In the genomic region with DNA sequence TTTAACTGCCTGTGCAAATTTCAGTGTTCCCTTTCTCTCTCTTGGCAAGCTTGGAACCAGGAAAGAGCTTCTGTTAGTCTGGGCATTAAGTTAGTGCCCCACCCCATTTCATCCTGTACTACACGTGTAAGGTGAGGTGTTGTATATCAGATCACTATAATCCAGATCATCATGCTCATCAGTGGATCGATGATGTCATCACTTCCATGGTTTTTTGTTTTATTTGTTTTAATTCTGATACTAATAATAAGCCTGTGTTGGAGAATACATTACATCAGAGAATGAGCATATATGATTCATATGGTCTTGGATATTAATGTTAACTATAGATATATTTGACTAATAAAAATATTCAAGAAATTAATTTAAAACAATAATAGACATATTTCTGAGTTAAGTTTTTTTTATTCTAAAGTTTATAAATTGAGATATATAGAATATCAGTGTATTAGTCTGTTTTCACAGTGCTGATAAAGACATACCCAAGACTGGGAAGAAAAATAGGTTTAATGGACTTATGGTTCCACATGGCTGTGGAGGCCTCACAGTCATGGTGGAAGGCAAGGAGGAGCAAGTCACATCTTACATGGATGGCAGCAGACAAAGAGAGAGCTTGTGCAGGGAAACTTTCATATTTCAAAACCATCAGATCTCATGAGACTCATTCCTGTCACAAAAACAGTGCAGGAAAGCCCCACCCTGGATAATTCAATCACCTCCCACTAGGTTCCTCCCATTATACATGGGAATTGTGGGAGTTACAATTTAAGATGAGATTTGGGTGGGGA, we compare ENCODE assay signal across 15 cellular contexts.
DNase-seq lines count a peak whose midpoint lies in the region; ATAC-seq, FAIRE-seq and TF ChIP-seq lines count a peak whose summit lies in the region.
"Had no signal": no experiment of that assay in that cellular context is flagged by ENCODE, and none has a peak within 500 bp of the region (broad histone marks: within the 10 kb centered on the region; RNA-seq: fewer than 3 reads in every experiment).

No MANE protein-coding gene starts in this region.

- no peaks in the 10 kb centered on the region for H3K27me3 ChIP-seq in K562 (ENCODE audit: control insufficient read depth in 2 of 2, insufficient read depth in 2 of 2, low read length in 2 of 2)
- no peaks in the 10 kb centered on the region for H3K27me3 ChIP-seq in small intestine (ENCODE audit: control insufficient read depth in 2 of 2, insufficient read depth in 2 of 2, low read length in 2 of 2)
- H3K27me3 ChIP-seq: BLaER1 had no signal

- no peak overlapping the region for H3K9ac ChIP-seq in K562 (ENCODE audit: insufficient read depth in 1 of 2, low read depth in 2 of 2, low read length in 2 of 2)
- H3K9ac ChIP-seq: BLaER1 had no signal

- H3K79me2 ChIP-seq in K562 (ENCODE audit: control insufficient read depth, insufficient read depth, low read length) = no peaks in the 10 kb centered on the region

- WGBS in K562 (ENCODE audit: insufficient coverage, low coverage, missing lambda C conversion rate) = 6% methylated on average over 2 of the region's 2 CpGs
- 87 to 90% (median 88%) methylated on average over 2 of the region's 2 CpGs for WGBS in small intestine, 3 donors

- no peaks in the 10 kb centered on the region for H3K9me1 ChIP-seq in K562 (ENCODE audit: control insufficient read depth, insufficient read depth, low read length)

- H3K4me1 ChIP-seq in K562 (replicated peaks in 1 of 2; ENCODE audit: control insufficient read depth in 2 of 2, insufficient read depth in 2 of 2, low read length in 2 of 2) = no peaks in the 10 kb centered on the region
- H3K4me1 ChIP-seq in small intestine (ENCODE audit: control insufficient read depth in 2 of 2, insufficient read depth in 1 of 2, low read depth in 1 of 2, low read length in 1 of 2) = no peaks in the 10 kb centered on the region
- H3K4me1 ChIP-seq: BLaER1 had no signal

- H2AFZ ChIP-seq in K562 (ENCODE audit: low read depth, low read length) = no peak overlapping the region

- peaks cover 2% of the 10 kb centered on the region; the same call in 1 of the 2 replicates for H3K9me3 ChIP-seq in K562 (replicated peaks; ENCODE audit: control insufficient read depth, insufficient read depth, low read depth, low read length)
- no peaks in the 10 kb centered on the region for H3K9me3 ChIP-seq in small intestine (ENCODE audit: control insufficient read depth, low read depth)

- BruUV-seq in K562 (replicated peaks; lab: Mats Ljungman, UMichigan) = no TSS peak

- FAIRE-seq in A204.1 (lab: Jason Lieb, UNC) = peak; percentile 61
- FAIRE-seq in D721Med (lab: Jason Lieb, UNC) = peak; percentile 66
- FAIRE-seq in K562 (lab: Jason Lieb, UNC) = no peak
- peak; percentile 65 for FAIRE-seq in small intestine (lab: Jason Lieb, UNC)
- FAIRE-seq: GM12878, H1, HTR-8/SVneo had no signal

- CTCF ChIA-PET in K562 (lab: Yijun Ruan, JAX; ENCODE audit: low intra/inter-chr PET ratio) = no interaction called here

- POLR2A ChIA-PET in K562 (lab: Yijun Ruan, JAX) = no interaction called here

- in situ Hi-C loops in K562 (cut with MboI) = no loop called here

- TF ChIP-seq POLR2A in K562 (conservative IDR thresholded peaks at IDR 0.05) = no peak

- no peak for TF ChIP-seq EP300 in K562 (IDR thresholded peaks at IDR 0.05; ENCODE audit: low read length)

- ATAC-seq in K562 = no peak
- ATAC-seq in HG02870 (IDR thresholded peaks at IDR 0.05; ENCODE audit: unreplicated experiment) = no peak
- ATAC-seq: GM12878 had no signal

- TF ChIP-seq CTCF in D721Med (IDR thresholded peaks at IDR 0.05; ENCODE audit: insufficient read depth, missing control alignments) = no peak
- no peak for TF ChIP-seq CTCF in K562 (IDR thresholded peaks at IDR 0.05 in 2 of 3, conservative IDR thresholded peaks at IDR 0.05 in 1 of 3; ENCODE audit: insufficient read depth in 2 of 3, low read depth in 1 of 3, low read length in 3 of 3)

- no peak for DNase-seq in D721Med (ENCODE audit: insufficient read length, low spot score)
- DNase-seq in K562 (ENCODE audit: extremely low read depth in 1 of 4, low spot score in 3 of 4) = no peak
- no peak for DNase-seq in small intestine
- DNase-seq in NCI-H2227 treated with DMSO at 0.1 percent for 48 hours (lab: John Stamatoyannopoulos, UW) = no peak
- DNase-seq: CD4-positive, alpha-beta memory T cell; DND-41; EL; H9; KG1 had no signal

- H3K36me3 ChIP-seq in K562 (ENCODE audit: control insufficient read depth, insufficient read depth, low read length) (no peaks in the 10 kb centered on the region), small intestine (ENCODE audit: control insufficient read depth in 2 of 2, insufficient read depth in 2 of 2, low read length in 2 of 2) (no peaks in the 10 kb centered on the region)
- H3K36me3 ChIP-seq: BLaER1 had no signal

- no peak overlapping the region for H3K27ac ChIP-seq in K562 (ENCODE audit: extremely low read depth, low read depth, low read length)
- no peak overlapping the region for H3K27ac ChIP-seq in small intestine (ENCODE audit: low read depth in 1 of 2, low read length in 1 of 2)
- H3K27ac ChIP-seq: BLaER1 had no signal

- H3K4me2 ChIP-seq in K562 (ENCODE audit: insufficient read depth, low read length) = no peak overlapping the region
- H3K4me2 ChIP-seq: BLaER1 had no signal

- TF ChIP-seq RAD21 in K562 (CRISPR knock-in tag; conservative IDR thresholded peaks at IDR 0.05 in 1 of 2, IDR thresholded peaks at IDR 0.05 in 1 of 2) = no peak

- intact Hi-C loops in K562 (cut with micrococcal nuclease) = loop anchor here (10.0 kb wide), 1 partner anchor 330 kb away; no protein-coding TSS in a partner anchor

- H3K4me3 ChIP-seq in K562 = no peak overlapping the region
- no peak overlapping the region for H3K4me3 ChIP-seq in small intestine (ENCODE audit: low read depth in 1 of 2, low read length in 2 of 2)
- H3K4me3 ChIP-seq: BLaER1, GM12878 had no signal

- H4K20me1 ChIP-seq in K562 (replicated peaks; ENCODE audit: control insufficient read depth, insufficient read depth, low read length) = no peaks in the 10 kb centered on the region
- H4K20me1 ChIP-seq: BLaER1 had no signal

TF ChIP-seq in K562, 482 proteins besides CTCF, POLR2A, EP300 and RAD21:
- TF ChIP-seq CAMTA2 (CRISPR knock-in tag; conservative IDR thresholded peaks at IDR 0.05) (no peak), HLTF (IDR thresholded peaks at IDR 0.05) (no peak), JUNB (CRISPR knock-in tag; conservative IDR thresholded peaks at IDR 0.05) (0 out of 2 replicates have a peak, but pooled peaks have one; percentile 50), ELF1 (tag; IDR thresholded peaks at IDR 0.05) (no peak), PTBP1 (IDR thresholded peaks at IDR 0.05; ENCODE audit: low read depth, low read length) (no peak), BCOR (IDR thresholded peaks at IDR 0.05) (no peak), ZKSCAN1 (IDR thresholded peaks at IDR 0.05; ENCODE audit: low read depth, low read length) (no peak), ZNF431 (CRISPR knock-in tag; IDR thresholded peaks at IDR 0.05) (peak; percentile 62; the same call in 1 of the 2 replicates)
- TF ChIP-seq, protein P1, sequence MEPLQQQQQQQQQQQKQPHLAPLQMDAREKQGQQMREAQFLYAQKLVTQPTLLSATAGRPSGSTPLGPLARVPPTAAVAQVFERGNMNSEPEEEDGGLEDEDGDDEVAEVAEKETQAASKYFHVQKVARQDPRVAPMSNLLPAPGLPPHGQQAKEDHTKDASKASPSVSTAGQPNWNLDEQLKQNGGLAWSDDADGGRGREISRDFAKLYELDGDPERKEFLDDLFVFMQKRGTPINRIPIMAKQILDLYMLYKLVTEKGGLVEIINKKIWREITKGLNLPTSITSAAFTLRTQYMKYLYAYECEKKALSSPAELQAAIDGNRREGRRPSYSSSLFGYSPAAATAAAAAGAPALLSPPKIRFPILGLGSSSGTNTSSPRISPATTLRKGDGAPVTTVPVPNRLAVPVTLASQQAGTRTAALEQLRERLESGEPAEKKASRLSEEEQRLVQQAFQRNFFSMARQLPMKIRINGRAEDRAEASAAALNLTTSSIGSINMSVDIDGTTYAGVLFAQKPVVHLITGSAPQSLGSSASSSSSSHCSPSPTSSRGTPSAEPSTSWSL (CRISPR knock-in tag; IDR thresholded peaks at IDR 0.05; ENCODE audit: borderline replicate concordance) = no peak
- TF ChIP-seq, protein P2, sequence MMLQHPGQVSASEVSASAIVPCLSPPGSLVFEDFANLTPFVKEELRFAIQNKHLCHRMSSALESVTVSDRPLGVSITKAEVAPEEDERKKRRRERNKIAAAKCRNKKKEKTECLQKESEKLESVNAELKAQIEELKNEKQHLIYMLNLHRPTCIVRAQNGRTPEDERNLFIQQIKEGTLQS (IDR thresholded peaks at IDR 0.05) = peak; percentile 74
- TF ChIP-seq, protein P2 (CRISPR knock-in tag; conservative IDR thresholded peaks at IDR 0.05) = no peak
- TF ChIP-seq, protein P3, sequence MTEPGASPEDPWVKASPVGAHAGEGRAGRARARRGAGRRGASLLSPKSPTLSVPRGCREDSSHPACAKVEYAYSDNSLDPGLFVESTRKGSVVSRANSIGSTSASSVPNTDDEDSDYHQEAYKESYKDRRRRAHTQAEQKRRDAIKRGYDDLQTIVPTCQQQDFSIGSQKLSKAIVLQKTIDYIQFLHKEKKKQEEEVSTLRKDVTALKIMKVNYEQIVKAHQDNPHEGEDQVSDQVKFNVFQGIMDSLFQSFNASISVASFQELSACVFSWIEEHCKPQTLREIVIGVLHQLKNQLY (CRISPR knock-in tag; conservative IDR thresholded peaks at IDR 0.05) = no peak
